ENCODE assay signal across 1 cellular context in genomic region chr11:133529807-133530500, GRCh38.
TF ChIP-seq lines count a peak whose summit lies in the region.

No MANE protein-coding gene starts in this region.

TF ChIP-seq in GM23338, 12 proteins besides CTCF, POLR2A, EP300 and RAD21 (continued from another document):
- peak; percentile 72 for TF ChIP-seq ZNF462 (CRISPR knock-in tag; IDR thresholded peaks at IDR 0.05)
- TF ChIP-seq EZH2phosphoT487 (IDR thresholded peaks at IDR 0.05; ENCODE audit: unreplicated experiment) = no peak
- TF ChIP-seq ZNF114 (CRISPR knock-in tag; IDR thresholded peaks at IDR 0.05) = no peak
